8 cellular contexts compared by ENCODE assay signal in the genomic region with DNA sequence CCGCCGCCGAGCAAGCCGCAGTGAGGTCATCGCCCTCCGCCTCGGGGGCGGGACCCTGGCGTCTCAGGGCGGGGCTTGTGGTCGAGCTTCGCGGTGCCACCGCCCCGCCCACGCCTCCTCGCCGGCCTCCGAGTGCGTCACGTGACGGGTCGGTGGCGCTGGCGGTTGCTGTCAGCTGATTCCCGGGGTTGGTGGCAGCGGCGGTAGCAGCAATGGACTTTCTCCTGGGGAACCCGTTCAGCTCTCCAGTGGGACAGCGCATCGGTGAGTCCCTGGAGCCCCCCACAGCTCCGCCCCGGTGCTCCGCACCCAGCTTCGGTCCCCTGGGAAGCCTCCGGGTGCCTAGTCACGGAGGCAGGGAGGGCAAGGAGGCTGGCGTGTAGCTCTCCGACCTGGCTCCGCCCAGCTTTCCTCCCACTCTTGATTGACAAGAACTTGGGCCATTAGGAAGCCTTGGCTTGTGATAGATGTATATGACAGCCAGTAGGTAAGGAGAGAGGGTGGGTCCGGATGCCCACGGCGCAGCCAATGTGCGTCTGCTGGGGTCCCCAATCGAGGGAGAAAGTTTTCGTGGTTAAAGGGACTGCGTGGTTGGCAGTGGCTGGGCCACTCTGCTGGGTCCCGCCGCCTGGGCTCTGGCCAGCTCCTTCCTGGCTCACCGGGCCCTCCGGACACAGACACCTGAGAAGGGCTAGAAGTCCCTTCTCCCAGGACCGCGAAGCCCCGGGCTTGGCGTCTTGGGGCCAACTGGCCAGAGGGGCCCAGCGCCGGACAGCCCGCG. TPM values are rescaled to one million over a fixed set of nuclear protein-coding genes. Genes with fewer than 3 reads are reported as not detected.
A peak's percentile ranks its signal among the peaks of the same experiment; 100 is the strongest.
DNase-seq lines count a peak whose midpoint lies in the region; ATAC-seq and TF ChIP-seq lines count a peak whose summit lies in the region.

Gene TOM1, plus strand, starts transcription at position 178 of the 781 bp plus-strand sequence. Its CDS starts 35 bp downstream, at position 213.

- in situ Hi-C loops in GM13976 (cut with MboI; ENCODE audit: low sequenced_read_pairs, unreplicated experiment): no loop called here

- H3K27me3 Mint-ChIP-seq in T-helper 1 cell treated with Interleukin-12 subunit alpha and Interleukin-12 subunit beta and Interleukin-4 antibody, amounts not matched to agents 30 μg/mL and 1 μg/mL, for 36 hours (ENCODE audit: low read depth): no peaks in the 10 kb centered on the region

- H3K9me3 Mint-ChIP-seq in T-helper 1 cell treated with Interleukin-12 subunit alpha and Interleukin-12 subunit beta and Interleukin-4 antibody, amounts not matched to agents 30 μg/mL and 1 μg/mL, for 36 hours: no peaks in the 10 kb centered on the region

- H3K4me3 ChIP-seq in upper lobe of right lung: peak within 1 kb of the TSS; percentile 71

- H3K27ac ChIP-seq in upper lobe of right lung: peak within 1 kb of the TSS; percentile 96

- H3K36me3 ChIP-seq in upper lobe of right lung: peaks cover 4% of the 10 kb centered on the region

- no peaks in the 10 kb centered on the region for H3K27me3 ChIP-seq in upper lobe of right lung

- intact Hi-C loops in left cardiac atrium (cut with DNase I): no loop called here
- intact Hi-C loops in posterior vena cava (cut with DNase I): no loop called here
- intact Hi-C loops in upper lobe of right lung (cut with DNase I): no loop called here

- H3K36me3 Mint-ChIP-seq in T-helper 1 cell treated with Interleukin-12 subunit alpha and Interleukin-12 subunit beta and Interleukin-4 antibody, amounts not matched to agents 30 μg/mL and 1 μg/mL, for 36 hours (ENCODE audit: low read depth): peaks cover 22% of the 10 kb centered on the region

- ATAC-seq in HG02884 (IDR thresholded peaks at IDR 0.05; ENCODE audit: unreplicated experiment): peak; percentile 91
- ATAC-seq in left cardiac atrium: peak; percentile 97 to 98
- peak; percentile 95 for ATAC-seq in upper lobe of right lung

- DNase-seq in GM13976 (ENCODE audit: low spot score) (peak; percentile 96), NCI-H1694 (lab: John Stamatoyannopoulos, UW) (peak; percentile 97), amniotic stem cell (lab: John Stamatoyannopoulos, UW) (peak; percentile 98), left cardiac atrium (peak; percentile 98), posterior vena cava (ENCODE audit: low spot score) (peak; percentile 99), upper lobe of right lung (peak; percentile 99)

- H3K4me1 Mint-ChIP-seq in T-helper 1 cell treated with Interleukin-12 subunit alpha and Interleukin-12 subunit beta and Interleukin-4 antibody, amounts not matched to agents 30 μg/mL and 1 μg/mL, for 36 hours (ENCODE audit: low read depth): peaks cover 27% of the 10 kb centered on the region

- H3K4me1 ChIP-seq in upper lobe of right lung: peaks cover 16% of the 10 kb centered on the region

- no peak for TF ChIP-seq CTCF in GM13976 (IDR thresholded peaks at IDR 0.05; ENCODE audit: borderline replicate concordance, control extremely low read depth, extremely low read depth, insufficient read depth, missing control alignments)
- no peak for TF ChIP-seq CTCF in upper lobe of right lung (IDR thresholded peaks at IDR 0.05)

- peak within 1 kb of the TSS; percentile 92 for H3K27ac Mint-ChIP-seq in T-helper 1 cell treated with Interleukin-12 subunit alpha and Interleukin-12 subunit beta and Interleukin-4 antibody, amounts not matched to agents 30 μg/mL and 1 μg/mL, for 36 hours

- peak within 1 kb of the TSS; percentile 89 for H3K4me3 Mint-ChIP-seq in T-helper 1 cell treated with Interleukin-12 subunit alpha and Interleukin-12 subunit beta and Interleukin-4 antibody, amounts not matched to agents 30 μg/mL and 1 μg/mL, for 36 hours

- no peaks in the 10 kb centered on the region for H3K9me3 ChIP-seq in upper lobe of right lung

RNA-seq across cellular contexts. Expression of gene TOM1, which starts in this region (rescaled TPM):
- total RNA-seq in left cardiac atrium (10 to 100 TPM; 45.1 to 57.9 TPM), posterior vena cava (10 to 100 TPM; 32.1 to 34.0 TPM), upper lobe of right lung (101 TPM)

Comparison
In these comparisons a context has a peak if more than half of its experiments do, and no peak if none do; other contexts are left out.
1. Peak in every context shown above with its lines: DNase-seq, ATAC-seq, H3K4me3 ChIP-seq and H3K27ac ChIP-seq.